ENCODE assay signal across 15 cellular contexts in the genomic region with DNA sequence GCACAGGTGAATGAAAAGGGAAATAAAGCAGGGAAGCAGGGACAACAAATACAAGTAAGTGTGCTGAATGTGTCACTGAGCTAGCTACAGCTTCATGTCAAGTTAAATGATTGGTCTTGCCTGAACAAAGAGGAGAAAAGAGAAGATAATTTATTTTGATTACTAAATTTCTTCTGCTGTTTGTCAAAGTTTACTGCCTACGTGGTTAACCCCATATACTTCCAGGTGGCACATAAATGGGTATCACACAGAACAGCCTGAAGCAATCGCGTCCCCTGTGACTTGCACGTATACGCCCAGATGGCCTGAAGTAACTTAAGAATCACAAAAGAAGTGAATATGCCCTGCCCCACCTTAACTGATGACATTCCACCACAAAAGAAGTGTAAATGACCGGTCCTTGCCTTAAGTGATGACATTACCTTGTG.
"Had no signal": no experiment of that assay in that cellular context is flagged by ENCODE, and none has a peak within 500 bp of the region (broad histone marks: within the 10 kb centered on the region; RNA-seq: fewer than 3 reads in every experiment).

No MANE protein-coding gene starts in this region.

- H3K27me3 Mint-ChIP-seq: natural killer cell treated with Interleukin-12 subunit alpha and Interleukin-12 subunit beta and Interleukin-15 and Interleukin-18, amount 100 ng/mL, for 72 hours had no signal

- H3K4me3 ChIP-seq: adrenal gland, colonic mucosa, ovary, testis had no signal

- H3K36me3 ChIP-seq: adrenal gland, colonic mucosa, ovary had no signal

- H3K27me3 ChIP-seq: adrenal gland, colonic mucosa, ovary, testis had no signal

- H3K36me3 Mint-ChIP-seq: T-cell had no signal

- H3K27ac ChIP-seq: adrenal gland, colonic mucosa, ovary, testis, VCaP had no signal

- H3K4me1 Mint-ChIP-seq: T-cell had no signal

- H3K27ac Mint-ChIP-seq: activated CD8-positive, alpha-beta T cell treated with anti-CD3 and anti-CD28 coated beads, Interleukin-2, amount 10 ng/mL, durations not matched to agents 7 days and 5 days; activated naive CD4-positive, alpha-beta T cell treated with anti-CD3 and anti-CD28 coated beads for 36 hours; natural killer cell treated with Interleukin-12 subunit alpha and Interleukin-12 subunit beta and Interleukin-15 and Interleukin-18, amount 100 ng/mL, for 72 hours; stimulated activated naive CD8-positive, alpha-beta T cell treated with anti-CD3 and anti-CD28 coated beads, Interleukin-15, Interleukin-2, amounts not matched to agents 100 ng/mL and 50 ng/mL, for 24 hours; T-cell had no signal

- DNase-seq: activated CD4-positive, alpha-beta T cell treated with anti-CD3 and anti-CD28 coated beads for 4 hours; activated CD8-positive, alpha-beta memory T cell treated with anti-CD3 and anti-CD28 coated beads, Interleukin-2, amount 50 U/mL, for 48 hours; activated CD8-positive, alpha-beta T cell treated with anti-CD3 and anti-CD28 coated beads, Interleukin-2, amount 10 ng/mL, durations not matched to agents 7 days and 5 days; activated naive CD4-positive, alpha-beta T cell treated with anti-CD3 and anti-CD28 coated beads for 36 hours; adrenal gland; colonic mucosa; effector CD4-positive, alpha-beta T cell; ovary; stimulated activated CD4-positive, alpha-beta T cell treated with anti-CD3 and anti-CD28 coated beads, Interleukin-4, amount 100 ng/mL, for 24 hours; T-cell; T1000; testis had no signal

- H3K4me1 ChIP-seq: adrenal gland, colonic mucosa, testis had no signal

- H3K4me3 Mint-ChIP-seq: activated CD8-positive, alpha-beta T cell treated with anti-CD3 and anti-CD28 coated beads, Interleukin-2, amount 10 ng/mL, durations not matched to agents 7 days and 5 days; activated naive CD4-positive, alpha-beta T cell treated with anti-CD3 and anti-CD28 coated beads for 36 hours; natural killer cell treated with Interleukin-12 subunit alpha and Interleukin-12 subunit beta and Interleukin-15 and Interleukin-18, amount 100 ng/mL, for 72 hours; stimulated activated naive CD8-positive, alpha-beta T cell treated with anti-CD3 and anti-CD28 coated beads, Interleukin-15, Interleukin-2, amounts not matched to agents 100 ng/mL and 50 ng/mL, for 24 hours; T-cell had no signal

- H3K9me3 ChIP-seq: adrenal gland, colonic mucosa, ovary, testis had no signal
